Comparison of ENCODE assay signal across 24 cellular contexts in genomic region chr4:154927126-154927525, GRCh38.
"Had no signal": no experiment of that assay in that cellular context is flagged by ENCODE, and none has a peak within 500 bp of the region (broad histone marks: within the 10 kb centered on the region; RNA-seq: fewer than 3 reads in every experiment).

No MANE protein-coding gene starts in this region.

- ATAC-seq: activated CD8-positive, alpha-beta memory T cell treated with anti-CD3 and anti-CD28 coated beads, Interleukin-2, amount 10 ng/mL, durations not matched to agents 7 days and 5 days; T-cell had no signal

- H3K4me1 ChIP-seq: breast epithelium had no signal

- H3K27ac ChIP-seq: breast epithelium, KMS-11, PC-9 had no signal

- H3K4me3 ChIP-seq: breast epithelium, PC-9 had no signal

- H3K36me3 Mint-ChIP-seq: activated CD8-positive, alpha-beta memory T cell treated with anti-CD3 and anti-CD28 coated beads, Interleukin-2, amount 10 ng/mL, durations not matched to agents 7 days and 5 days; activated naive CD4-positive, alpha-beta T cell treated with anti-CD3 and anti-CD28 coated beads, Interleukin-2, amount 50 U/mL, for 24 hours; T-cell had no signal

- H3K36me3 ChIP-seq: breast epithelium had no signal

- H2AFZ ChIP-seq: PC-9 had no signal

- H3K4me2 ChIP-seq: KMS-11, PC-9 had no signal

- H3K9ac ChIP-seq: KMS-11 had no signal

- H3K9me3 Mint-ChIP-seq: activated T-helper 1 cell treated with anti-CD3 and anti-CD28 coated beads, Interleukin-12 subunit alpha, Interleukin-12 subunit beta, Interleukin-2, Interleukin-4 antibody, amounts not matched to agents 30 ng/mL and 10 ng/mL and 1 ng/mL, durations not matched to agents 14 hours and 24 hours and 36 hours had no signal

- H3K4me3 Mint-ChIP-seq: activated CD8-positive, alpha-beta memory T cell treated with anti-CD3 and anti-CD28 coated beads, Interleukin-2, amount 10 ng/mL, durations not matched to agents 7 days and 5 days; activated naive CD4-positive, alpha-beta T cell treated with anti-CD3 and anti-CD28 coated beads, Interleukin-2, amount 50 U/mL, for 24 hours; activated T-cell treated with anti-CD3 and anti-CD28 coated beads, Interleukin-2, amount 50 U/mL, for 24 hours; activated T-helper 1 cell treated with anti-CD3 and anti-CD28 coated beads, Interleukin-12 subunit alpha, Interleukin-12 subunit beta, Interleukin-2, Interleukin-4 antibody, amounts not matched to agents 30 ng/mL and 10 ng/mL and 1 ng/mL, durations not matched to agents 14 hours and 24 hours and 36 hours; T-cell had no signal

- DNase-seq: activated CD4-positive, alpha-beta T cell treated with anti-CD3 and anti-CD28 coated beads for 48 hours; activated CD4-positive, alpha-beta T cell treated with anti-CD3 and anti-CD28 coated beads, Interleukin-2, amount 50 U/mL, for 4 hours; activated CD4-positive, CD25-positive, alpha-beta regulatory T cell treated with anti-CD3 and anti-CD28 coated beads, Interleukin-2, amount 50 U/mL, for 72 hours; activated CD8-positive, alpha-beta memory T cell treated with anti-CD3 and anti-CD28 coated beads, Interleukin-2, amount 10 ng/mL, durations not matched to agents 7 days and 5 days; activated effector memory CD4-positive, alpha-beta T cell treated with Interleukin-2 at 50 U/mL for 16 hours; activated naive CD4-positive, alpha-beta T cell; activated T-cell treated with anti-CD3 and anti-CD28 coated beads, Interleukin-2, amount 50 U/mL, for 24 hours; aorta; central memory CD4-positive, alpha-beta T cell; NCI-H1092; NCI-H1417; NCI-H1694; NCI-H2029; NCI-H446; NCI-H524; PC-9; SIG-M5; T-cell; T-helper 2 cell; T1000 had no signal

- H3K4me1 Mint-ChIP-seq: activated CD8-positive, alpha-beta memory T cell treated with anti-CD3 and anti-CD28 coated beads, Interleukin-2, amount 10 ng/mL, durations not matched to agents 7 days and 5 days; activated naive CD4-positive, alpha-beta T cell treated with anti-CD3 and anti-CD28 coated beads, Interleukin-2, amount 50 U/mL, for 24 hours; T-cell had no signal

- H3K27me3 Mint-ChIP-seq: activated CD8-positive, alpha-beta memory T cell treated with anti-CD3 and anti-CD28 coated beads, Interleukin-2, amount 10 ng/mL, durations not matched to agents 7 days and 5 days; activated naive CD4-positive, alpha-beta T cell treated with anti-CD3 and anti-CD28 coated beads, Interleukin-2, amount 50 U/mL, for 24 hours; activated T-cell treated with anti-CD3 and anti-CD28 coated beads, Interleukin-2, amount 50 U/mL, for 24 hours; T-cell had no signal

- H3K27ac Mint-ChIP-seq: activated CD8-positive, alpha-beta memory T cell treated with anti-CD3 and anti-CD28 coated beads, Interleukin-2, amount 10 ng/mL, durations not matched to agents 7 days and 5 days; activated naive CD4-positive, alpha-beta T cell treated with anti-CD3 and anti-CD28 coated beads, Interleukin-2, amount 50 U/mL, for 24 hours; activated T-cell treated with anti-CD3 and anti-CD28 coated beads, Interleukin-2, amount 50 U/mL, for 24 hours; activated T-helper 1 cell treated with anti-CD3 and anti-CD28 coated beads, Interleukin-12 subunit alpha, Interleukin-12 subunit beta, Interleukin-2, Interleukin-4 antibody, amounts not matched to agents 30 ng/mL and 10 ng/mL and 1 ng/mL, durations not matched to agents 14 hours and 24 hours and 36 hours; T-cell had no signal

- H3K27me3 ChIP-seq: breast epithelium had no signal
